In genomic region chr11:3962406-3962840, GRCh38 we compare ENCODE assay signal across 26 cellular contexts.
A peak's percentile ranks its signal among the peaks of the same experiment; 100 is the strongest.
DNase-seq lines count a peak whose midpoint lies in the region; ATAC-seq and TF ChIP-seq lines count a peak whose summit lies in the region.
"Had no signal": no experiment of that assay in that cellular context is flagged by ENCODE, and none has a peak within 500 bp of the region (broad histone marks: within the 10 kb centered on the region; RNA-seq: fewer than 3 reads in every experiment).

No MANE protein-coding gene starts in this region.

- no peak overlapping the region for H2AFZ ChIP-seq in osteoblast (ENCODE audit: low read length)
- H2AFZ ChIP-seq: GM23338, neural progenitor cell had no signal

- no peaks in the 10 kb centered on the region for H3K4me1 ChIP-seq in HEK293 (ENCODE audit: control insufficient read depth, insufficient read depth, low read length)
- H3K4me1 ChIP-seq in osteoblast (ENCODE audit: insufficient read depth, low read length) = peaks cover 26% of the 10 kb centered on the region
- H3K4me1 ChIP-seq: Peyer's patch had no signal

- POLR2A ChIA-PET in HEK293 (lab: Yijun Ruan, JAX) = no interaction called here

- peaks cover 89% of the 10 kb centered on the region for H3K4me1 Mint-ChIP-seq in activated T-cell treated with anti-CD3 and anti-CD28 coated beads, Interleukin-2, amount 50 U/mL, for 72 hours (ENCODE audit: low read depth)
- H3K4me1 Mint-ChIP-seq in activated T-cell treated with anti-CD3 and anti-CD28 coated beads, Interleukin-2, amount 50 U/mL, for 24 hours (ENCODE audit: low read depth) = peaks cover 82% of the 10 kb centered on the region
- H3K4me1 Mint-ChIP-seq: GM23338 had no signal

- H3K27ac ChIP-seq in HEK293 (ENCODE audit: extremely low read depth, low read depth, low read length) (no peak overlapping the region), osteoblast (ENCODE audit: low read depth, low read length) (no peak overlapping the region)
- H3K27ac ChIP-seq: adrenal gland, neural progenitor cell, Peyer's patch, thoracic aorta had no signal

- no peak for DNase-seq in activated T-cell treated with anti-CD3 and anti-CD28 coated beads, Interleukin-2, amount 50 U/mL, for 72 hours
- DNase-seq in activated T-cell treated with anti-CD3 and anti-CD28 coated beads, Interleukin-2, amount 50 U/mL, for 24 hours = no peak
- DNase-seq in choroid plexus epithelial cell (ENCODE audit: low read depth) (peak; percentile 53), osteoblast (ENCODE audit: insufficient read length, low spot score, missing footprints) (no peak)
- DNase-seq: activated CD8-positive, alpha-beta T cell treated with anti-CD3 and anti-CD28 coated beads for 36 hours; activated effector memory CD4-positive, alpha-beta T cell treated with anti-CD3 and anti-CD28 coated beads, Interleukin-2, amount 50 U/mL, for 16 hours; adrenal gland; CD4-positive, alpha-beta memory T cell; cortex of kidney; DND-41; endodermal cell; esophagus squamous epithelium; mammary epithelial cell; NCI-H2029; NCI-H510A treated with DMSO at 0.1 percent for 48 hours; Peyer's patch; stimulated activated naive CD8-positive, alpha-beta T cell treated with anti-CD3 and anti-CD28 coated beads, Interleukin-15, Interleukin-2, amounts not matched to agents 100 U/mL and 50 U/mL, for 24 hours; T-helper 1 cell had no signal

- H3K4me2 ChIP-seq in osteoblast (ENCODE audit: insufficient read depth, low read length) = peak overlapping the region; percentile 26
- H3K4me2 ChIP-seq: GM23338, neural progenitor cell had no signal

- peaks cover 12% of the 10 kb centered on the region for H3K79me2 ChIP-seq in osteoblast (ENCODE audit: insufficient read depth, low read length)

- H3K9me3 Mint-ChIP-seq in activated T-cell treated with anti-CD3 and anti-CD28 coated beads, Interleukin-2, amount 50 U/mL, for 72 hours = no peaks in the 10 kb centered on the region
- no peaks in the 10 kb centered on the region for H3K9me3 Mint-ChIP-seq in activated T-cell treated with anti-CD3 and anti-CD28 coated beads, Interleukin-2, amount 50 U/mL, for 24 hours
- H3K9me3 Mint-ChIP-seq: activated CD8-positive, alpha-beta T cell treated with anti-CD3 and anti-CD28 coated beads for 36 hours; CD4-positive, alpha-beta memory T cell; endodermal cell; GM23338; neural progenitor cell had no signal

- peaks cover 0 to 3% of the 10 kb centered on the region in 2 experiments; a peak in 1 of 3 replicates for H3K36me3 ChIP-seq in HEK293 (ENCODE audit: control insufficient read depth in 2 of 2, insufficient read depth in 1 of 2, low read length in 2 of 2)
- no peaks in the 10 kb centered on the region for H3K36me3 ChIP-seq in osteoblast (ENCODE audit: insufficient read depth, low read length)
- H3K36me3 ChIP-seq: adrenal gland, neural progenitor cell, thoracic aorta had no signal

- TF ChIP-seq CTCF in HEK293 (tag by site-specific recombination; IDR thresholded peaks at IDR 0.05) (no peak), choroid plexus epithelial cell (conservative IDR thresholded peaks at IDR 0.05; ENCODE audit: low read depth, low read length) (no peak), osteoblast (IDR thresholded peaks at IDR 0.05; ENCODE audit: extremely low read depth, low read depth, low read length) (no peak)

- peaks cover 2 to 7% of the 10 kb centered on the region in 2 donors for H3K36me3 Mint-ChIP-seq in activated T-cell treated with anti-CD3 and anti-CD28 coated beads, Interleukin-2, amount 50 U/mL, for 72 hours (ENCODE audit: insufficient read depth in 2 of 2)
- peaks cover 16% of the 10 kb centered on the region for H3K36me3 Mint-ChIP-seq in activated T-cell treated with anti-CD3 and anti-CD28 coated beads, Interleukin-2, amount 50 U/mL, for 24 hours (ENCODE audit: low read depth)
- H3K36me3 Mint-ChIP-seq: neural progenitor cell had no signal

- peaks cover 4% of the 10 kb centered on the region for H4K20me1 ChIP-seq in osteoblast (ENCODE audit: insufficient read depth, low read length)

- H3K27me3 Mint-ChIP-seq in activated T-cell treated with anti-CD3 and anti-CD28 coated beads, Interleukin-2, amount 50 U/mL, for 72 hours (ENCODE audit: low read depth) = no peaks in the 10 kb centered on the region
- H3K27me3 Mint-ChIP-seq in activated T-cell treated with anti-CD3 and anti-CD28 coated beads, Interleukin-2, amount 50 U/mL, for 24 hours = no peaks in the 10 kb centered on the region
- H3K27me3 Mint-ChIP-seq: activated CD8-positive, alpha-beta T cell treated with anti-CD3 and anti-CD28 coated beads for 36 hours; CD4-positive, alpha-beta memory T cell; progenitor cell of endocrine pancreas had no signal

- peak overlapping the region; percentile 58 for H3K27ac Mint-ChIP-seq in activated T-cell treated with anti-CD3 and anti-CD28 coated beads, Interleukin-2, amount 50 U/mL, for 72 hours
- H3K27ac Mint-ChIP-seq in activated T-cell treated with anti-CD3 and anti-CD28 coated beads, Interleukin-2, amount 50 U/mL, for 24 hours = no peak overlapping the region
- H3K27ac Mint-ChIP-seq: activated CD8-positive, alpha-beta T cell treated with anti-CD3 and anti-CD28 coated beads for 36 hours; CD4-positive, alpha-beta memory T cell; endodermal cell; GM23338; neural progenitor cell; progenitor cell of endocrine pancreas had no signal

- no peaks in the 10 kb centered on the region for H3K9me3 ChIP-seq in HEK293 (ENCODE audit: control insufficient read depth, insufficient read depth, low read depth, low read length)
- no peaks in the 10 kb centered on the region for H3K9me3 ChIP-seq in osteoblast (ENCODE audit: low read depth, low read length)
- H3K9me3 ChIP-seq: adrenal gland, esophagus squamous epithelium, Peyer's patch, thoracic aorta had no signal

- no peak overlapping the region for H3K4me3 Mint-ChIP-seq in activated T-cell treated with anti-CD3 and anti-CD28 coated beads, Interleukin-2, amount 50 U/mL, for 72 hours
- no peak overlapping the region for H3K4me3 Mint-ChIP-seq in activated T-cell treated with anti-CD3 and anti-CD28 coated beads, Interleukin-2, amount 50 U/mL, for 24 hours
- H3K4me3 Mint-ChIP-seq: activated CD8-positive, alpha-beta T cell treated with anti-CD3 and anti-CD28 coated beads for 36 hours; endodermal cell; GM23338; neural progenitor cell had no signal

- no peak for ATAC-seq in activated T-cell treated with anti-CD3 and anti-CD28 coated beads, Interleukin-2, amount 50 U/mL, for 72 hours (replicated peaks in 1 of 2)
- no peak for ATAC-seq in GM18519 (IDR thresholded peaks at IDR 0.05; ENCODE audit: low FRiP score, unreplicated experiment)
- ATAC-seq in GM21717 (IDR thresholded peaks at IDR 0.05; ENCODE audit: unreplicated experiment) = no peak
- ATAC-seq: activated CD8-positive, alpha-beta T cell treated with anti-CD3 and anti-CD28 coated beads for 36 hours; GM23338; sciatic nerve; stimulated activated naive CD8-positive, alpha-beta T cell treated with anti-CD3 and anti-CD28 coated beads, Interleukin-15, Interleukin-2, amounts not matched to agents 100 U/mL and 50 U/mL, for 24 hours had no signal

- CTCF ChIA-PET in HEK293 (lab: Yijun Ruan, JAX) = interaction anchor here (0.6 to 1.0 kb wide), 2 partner anchors 108 to 129 kb away, joined by 3 to 6 read pairs; no protein-coding TSS in a partner anchor

- no peaks in the 10 kb centered on the region for H3K27me3 ChIP-seq in osteoblast (ENCODE audit: insufficient read depth, low read length)
- H3K27me3 ChIP-seq: adrenal gland, esophagus squamous epithelium, neural progenitor cell, Peyer's patch had no signal

- H3K4me3 ChIP-seq in HEK293 (ENCODE audit: low read depth, low read length) = no peak overlapping the region
- no peak overlapping the region for H3K4me3 ChIP-seq in choroid plexus epithelial cell (ENCODE audit: low read depth, low read length)
- no peak overlapping the region for H3K4me3 ChIP-seq in osteoblast (ENCODE audit: insufficient read depth, low read length)
- H3K4me3 ChIP-seq: adrenal gland, esophagus squamous epithelium, GM23338, neural progenitor cell, Peyer's patch, thoracic aorta had no signal

TF ChIP-seq in HEK293, 187 proteins besides CTCF, POLR2A, EP300 and RAD21 (continues in another document):
- TF ChIP-seq ZNF670 (tag by site-specific recombination; IDR thresholded peaks at IDR 0.05; ENCODE audit: low read depth) (no peak), ZNF112 (tag by site-specific recombination; IDR thresholded peaks at IDR 0.05) (peak; percentile 41; the same call in 1 of the 2 replicates), ZNF23 (tag by site-specific recombination; IDR thresholded peaks at IDR 0.05; ENCODE audit: borderline replicate concordance) (no peak), ZSCAN4 (tag by site-specific recombination; IDR thresholded peaks at IDR 0.05) (peak; percentile 74), ZNF280C (tag by site-specific recombination; IDR thresholded peaks at IDR 0.05) (no peak), YY2 (tag by site-specific recombination; IDR thresholded peaks at IDR 0.05) (peak; percentile 72), KLF10 (tag by site-specific recombination; IDR thresholded peaks at IDR 0.05) (no peak), ZNF701 (tag by site-specific recombination; IDR thresholded peaks at IDR 0.05) (0 out of 2 replicates have a peak, but pooled peaks have one; percentile 29), ZEB2 (tag by site-specific recombination; IDR thresholded peaks at IDR 0.05) (0 out of 2 replicates have a peak, but pooled peaks have one; percentile 36)
